Comparison of ENCODE assay signal across 1 cellular context in genomic region chr5:143037071-143037470, GRCh38.
TF ChIP-seq lines count a peak whose summit lies in the region.

No MANE protein-coding gene starts in this region.

TF ChIP-seq in GM23338, 12 proteins besides CTCF, POLR2A, EP300 and RAD21 (continued from another document):
- peak; percentile 100 for TF ChIP-seq ZNF462 (CRISPR knock-in tag; IDR thresholded peaks at IDR 0.05)
- no peak for TF ChIP-seq JUNB (IDR thresholded peaks at IDR 0.05; ENCODE audit: unreplicated experiment)
